ENCODE assay signal across 1 cellular context in the genomic region with DNA sequence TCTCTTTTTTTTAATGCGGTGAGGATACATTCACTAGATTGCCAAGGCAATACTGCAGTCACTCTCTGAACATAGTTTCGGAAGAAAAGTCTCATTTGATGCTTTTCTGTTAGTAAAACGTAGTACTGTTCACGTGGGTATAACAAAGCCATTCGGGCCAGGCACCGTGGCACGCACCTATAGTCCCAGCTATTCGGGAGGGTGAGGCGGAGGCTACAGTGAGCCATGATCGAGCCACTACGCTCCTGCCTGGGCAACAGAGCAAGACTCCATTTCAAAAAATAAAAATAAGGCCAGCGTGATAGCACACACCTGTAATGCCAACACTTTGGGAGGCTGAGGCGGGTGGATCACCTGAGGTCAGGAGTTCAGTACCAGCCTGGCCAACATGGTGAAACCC.
TF ChIP-seq lines count a peak whose summit lies in the region.

No MANE protein-coding gene starts in this region.

TF ChIP-seq in WTC11, 78 proteins besides CTCF, POLR2A, EP300 and RAD21 (continued from another document):
- TF ChIP-seq, protein P1, sequence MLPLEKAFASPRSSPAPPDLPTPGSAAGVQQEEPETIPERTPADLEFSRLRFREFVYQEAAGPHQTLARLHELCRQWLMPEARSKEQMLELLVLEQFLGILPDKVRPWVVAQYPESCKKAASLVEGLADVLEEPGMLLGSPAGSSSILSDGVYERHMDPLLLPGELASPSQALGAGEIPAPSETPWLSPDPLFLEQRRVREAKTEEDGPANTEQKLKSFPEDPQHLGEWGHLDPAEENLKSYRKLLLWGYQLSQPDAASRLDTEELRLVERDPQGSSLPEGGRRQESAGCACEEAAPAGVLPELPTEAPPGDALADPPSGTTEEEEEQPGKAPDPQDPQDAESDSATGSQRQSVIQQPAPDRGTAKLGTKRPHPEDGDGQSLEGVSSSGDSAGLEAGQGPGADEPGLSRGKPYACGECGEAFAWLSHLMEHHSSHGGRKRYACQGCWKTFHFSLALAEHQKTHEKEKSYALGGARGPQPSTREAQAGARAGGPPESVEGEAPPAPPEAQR (CRISPR knock-in tag; IDR thresholded peaks at IDR 0.05) = no peak
- TF ChIP-seq ZNF671 (CRISPR knock-in tag; IDR thresholded peaks at IDR 0.05) = no peak
- no peak for TF ChIP-seq MXD4 (CRISPR knock-in tag; IDR thresholded peaks at IDR 0.05; ENCODE audit: borderline replicate concordance)
- TF ChIP-seq CREB1 (CRISPR knock-in tag; IDR thresholded peaks at IDR 0.05) = no peak
- TF ChIP-seq SOX15 (CRISPR knock-in tag; IDR thresholded peaks at IDR 0.05) = no peak
- TF ChIP-seq FOXJ3 (CRISPR knock-in tag; IDR thresholded peaks at IDR 0.05; ENCODE audit: borderline replicate concordance) = no peak
- TF ChIP-seq NR3C1 (CRISPR knock-in tag; conservative IDR thresholded peaks at IDR 0.05; ENCODE audit: low read depth) = no peak
- TF ChIP-seq ETV6 (CRISPR knock-in tag; IDR thresholded peaks at IDR 0.05) = no peak
- TF ChIP-seq, protein P2, sequence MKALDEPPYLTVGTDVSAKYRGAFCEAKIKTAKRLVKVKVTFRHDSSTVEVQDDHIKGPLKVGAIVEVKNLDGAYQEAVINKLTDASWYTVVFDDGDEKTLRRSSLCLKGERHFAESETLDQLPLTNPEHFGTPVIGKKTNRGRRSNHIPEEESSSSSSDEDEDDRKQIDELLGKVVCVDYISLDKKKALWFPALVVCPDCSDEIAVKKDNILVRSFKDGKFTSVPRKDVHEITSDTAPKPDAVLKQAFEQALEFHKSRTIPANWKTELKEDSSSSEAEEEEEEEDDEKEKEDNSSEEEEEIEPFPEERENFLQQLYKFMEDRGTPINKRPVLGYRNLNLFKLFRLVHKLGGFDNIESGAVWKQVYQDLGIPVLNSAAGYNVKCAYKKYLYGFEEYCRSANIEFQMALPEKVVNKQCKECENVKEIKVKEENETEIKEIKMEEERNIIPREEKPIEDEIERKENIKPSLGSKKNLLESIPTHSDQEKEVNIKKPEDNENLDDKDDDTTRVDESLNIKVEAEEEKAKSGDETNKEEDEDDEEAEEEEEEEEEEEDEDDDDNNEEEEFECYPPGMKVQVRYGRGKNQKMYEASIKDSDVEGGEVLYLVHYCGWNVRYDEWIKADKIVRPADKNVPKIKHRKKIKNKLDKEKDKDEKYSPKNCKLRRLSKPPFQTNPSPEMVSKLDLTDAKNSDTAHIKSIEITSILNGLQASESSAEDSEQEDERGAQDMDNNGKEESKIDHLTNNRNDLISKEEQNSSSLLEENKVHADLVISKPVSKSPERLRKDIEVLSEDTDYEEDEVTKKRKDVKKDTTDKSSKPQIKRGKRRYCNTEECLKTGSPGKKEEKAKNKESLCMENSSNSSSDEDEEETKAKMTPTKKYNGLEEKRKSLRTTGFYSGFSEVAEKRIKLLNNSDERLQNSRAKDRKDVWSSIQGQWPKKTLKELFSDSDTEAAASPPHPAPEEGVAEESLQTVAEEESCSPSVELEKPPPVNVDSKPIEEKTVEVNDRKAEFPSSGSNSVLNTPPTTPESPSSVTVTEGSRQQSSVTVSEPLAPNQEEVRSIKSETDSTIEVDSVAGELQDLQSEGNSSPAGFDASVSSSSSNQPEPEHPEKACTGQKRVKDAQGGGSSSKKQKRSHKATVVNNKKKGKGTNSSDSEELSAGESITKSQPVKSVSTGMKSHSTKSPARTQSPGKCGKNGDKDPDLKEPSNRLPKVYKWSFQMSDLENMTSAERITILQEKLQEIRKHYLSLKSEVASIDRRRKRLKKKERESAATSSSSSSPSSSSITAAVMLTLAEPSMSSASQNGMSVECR (CRISPR knock-in tag; IDR thresholded peaks at IDR 0.05; ENCODE audit: borderline replicate concordance) = no peak
- TF ChIP-seq, protein P3, sequence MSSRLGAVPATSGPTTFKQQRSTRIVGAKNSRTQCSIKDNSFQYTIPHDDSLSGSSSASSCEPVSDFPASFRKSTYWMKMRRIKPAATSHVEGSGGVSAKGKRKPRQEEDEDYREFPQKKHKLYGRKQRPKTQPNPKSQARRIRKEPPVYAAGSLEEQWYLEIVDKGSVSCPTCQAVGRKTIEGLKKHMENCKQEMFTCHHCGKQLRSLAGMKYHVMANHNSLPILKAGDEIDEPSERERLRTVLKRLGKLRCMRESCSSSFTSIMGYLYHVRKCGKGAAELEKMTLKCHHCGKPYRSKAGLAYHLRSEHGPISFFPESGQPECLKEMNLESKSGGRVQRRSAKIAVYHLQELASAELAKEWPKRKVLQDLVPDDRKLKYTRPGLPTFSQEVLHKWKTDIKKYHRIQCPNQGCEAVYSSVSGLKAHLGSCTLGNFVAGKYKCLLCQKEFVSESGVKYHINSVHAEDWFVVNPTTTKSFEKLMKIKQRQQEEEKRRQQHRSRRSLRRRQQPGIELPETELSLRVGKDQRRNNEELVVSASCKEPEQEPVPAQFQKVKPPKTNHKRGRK (CRISPR knock-in tag; IDR thresholded peaks at IDR 0.05; ENCODE audit: borderline replicate concordance) = no peak
